1 cellular context compared by ENCODE assay signal in genomic region chr11:61068581-61068980, GRCh38.
TF ChIP-seq lines count a peak whose summit lies in the region.

No MANE protein-coding gene starts in this region.

TF ChIP-seq in WTC11, 78 proteins besides CTCF, POLR2A, EP300 and RAD21 (continued from another document):
- TF ChIP-seq PRDM15 (CRISPR knock-in tag; IDR thresholded peaks at IDR 0.05) (no peak), AR (CRISPR knock-in tag; IDR thresholded peaks at IDR 0.05) (no peak), STAT6 (CRISPR knock-in tag; conservative IDR thresholded peaks at IDR 0.05; ENCODE audit: low read depth) (no peak), CREB1 (CRISPR knock-in tag; IDR thresholded peaks at IDR 0.05) (no peak), ZNF232 (CRISPR knock-in tag; IDR thresholded peaks at IDR 0.05) (no peak)
